18 cellular contexts compared by ENCODE assay signal in the genomic region with DNA sequence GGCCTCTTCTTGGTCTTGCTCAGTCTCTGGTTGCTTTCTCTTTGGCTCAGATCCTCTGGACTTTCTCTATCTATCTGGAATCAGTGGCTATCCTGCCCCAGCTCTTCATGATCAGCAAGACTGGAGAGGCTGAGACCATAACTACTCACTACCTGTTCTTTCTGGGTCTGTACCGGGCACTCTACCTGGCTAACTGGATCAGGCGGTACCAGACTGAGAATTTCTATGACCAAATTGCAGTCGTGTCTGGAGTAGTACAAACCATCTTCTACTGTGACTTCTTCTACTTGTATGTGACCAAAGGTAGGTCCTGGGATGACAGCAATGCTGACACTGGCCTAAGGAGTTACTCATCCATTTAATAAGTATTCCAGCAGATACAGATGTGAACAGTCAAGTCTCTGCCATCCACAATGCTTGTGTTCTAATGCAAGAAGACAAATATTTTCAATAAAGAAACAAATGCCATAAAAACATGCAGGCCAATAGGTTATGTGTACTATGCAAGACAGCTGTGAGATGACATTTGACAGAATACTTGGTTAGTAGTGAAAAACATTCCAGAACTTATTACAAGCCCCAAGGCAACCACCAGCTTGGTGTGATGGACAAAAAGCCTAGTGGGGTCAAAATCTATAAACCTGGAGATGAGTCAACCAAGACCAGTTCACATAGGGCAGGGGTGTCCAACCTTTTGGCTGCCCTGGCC. TPM values are rescaled to one million over a fixed set of nuclear protein-coding genes. Genes with fewer than 3 reads are reported as not detected.
DNase-seq lines count a peak whose midpoint lies in the region; ATAC-seq and TF ChIP-seq lines count a peak whose summit lies in the region.
"Had no signal": no experiment of that assay in that cellular context is flagged by ENCODE, and none has a peak within 500 bp of the region (broad histone marks: within the 10 kb centered on the region; RNA-seq: fewer than 3 reads in every experiment).

No MANE protein-coding gene starts in this region.

- TF ChIP-seq CTCF in IMR-90 (conservative IDR thresholded peaks at IDR 0.05; ENCODE audit: low read depth, low read length) = no peak
- TF ChIP-seq CTCF in endodermal cell (conservative IDR thresholded peaks at IDR 0.05) = no peak
- no peak for TF ChIP-seq CTCF in neutrophil (IDR thresholded peaks at IDR 0.05)

- H3K36me3 ChIP-seq in IMR-90 (ENCODE audit: control insufficient read depth, insufficient read depth, low read length) = peaks cover 51% of the 10 kb centered on the region
- peaks cover 65% of the 10 kb centered on the region for H3K36me3 ChIP-seq in endodermal cell (ENCODE audit: control insufficient read depth, insufficient read depth, low read length)
- H3K36me3 ChIP-seq in neutrophil = peaks cover 77% of the 10 kb centered on the region

- H2BK15ac ChIP-seq in IMR-90 (ENCODE audit: low read depth, low read length) = no peak overlapping the region

- no peak overlapping the region for H4K91ac ChIP-seq in IMR-90 (ENCODE audit: insufficient read depth, low read depth, low read length)

- no peaks in the 10 kb centered on the region for H3K9me3 Mint-ChIP-seq in activated CD4-positive, alpha-beta T cell treated with anti-CD3 and anti-CD28 coated beads, Interleukin-2, amount 10 ng/mL, durations not matched to agents 7 days and 5 days
- H3K9me3 Mint-ChIP-seq in endodermal cell = no peaks in the 10 kb centered on the region
- H3K9me3 Mint-ChIP-seq: activated B cell treated with CpG ODN at 0.5 μM for 24 hours had no signal

- TF ChIP-seq RAD21 in IMR-90 (IDR thresholded peaks at IDR 0.05; ENCODE audit: low read length) = no peak

- ATAC-seq in IMR-90 (ENCODE audit: low read depth) (peak; percentile 36), HG02798 (IDR thresholded peaks at IDR 0.05; ENCODE audit: poor library complexity, unreplicated experiment) (no peak), HG03378 (IDR thresholded peaks at IDR 0.05; ENCODE audit: unreplicated experiment) (no peak)
- ATAC-seq: A549, SK-N-SH treated with all-trans-retinoic acid at 6 μM for 48 hours had no signal

- no peaks in the 10 kb centered on the region for H3K27me3 ChIP-seq in IMR-90 (ENCODE audit: control insufficient read depth, insufficient read depth, low read length)
- H3K27me3 ChIP-seq in endodermal cell (ENCODE audit: control insufficient read depth, insufficient read depth, low read length, poor library complexity, severe bottlenecking) = no peaks in the 10 kb centered on the region
- no peaks in the 10 kb centered on the region for H3K27me3 ChIP-seq in neutrophil

- no peak overlapping the region for H2AK9ac ChIP-seq in IMR-90 (replicated peaks; ENCODE audit: low read depth, low read length, poor library complexity)

- POLR2A ChIA-PET in activated CD4-positive, alpha-beta T cell treated with anti-CD3 and anti-CD28 coated beads, Interleukin-2, amount 10 ng/mL, durations not matched to agents 7 days and 5 days (lab: Charles Lee) = interaction anchor here (0.6 kb wide), 1 partner anchor 290 kb away, joined by 3 read pairs; no protein-coding TSS in a partner anchor
- POLR2A ChIA-PET in IMR-90 (lab: Charles Lee; ENCODE audit: unreplicated experiment) = no interaction called here

- in situ Hi-C loops in IMR-90 (cut with MboI; ENCODE audit: low sequenced_read_pairs) = no loop called here

- H3K27ac ChIP-seq in IMR-90 (ENCODE audit: insufficient read depth, low read length) (peak overlapping the region; percentile 56; the same call in 1 of the 2 replicates), endodermal cell (ENCODE audit: low read depth, low read length) (no peak overlapping the region), neutrophil (peak overlapping the region; percentile 18)
- H3K27ac ChIP-seq: A549, thoracic aorta had no signal

- H4K20me1 ChIP-seq in IMR-90 (ENCODE audit: insufficient read depth, low read length) = peaks cover 59% of the 10 kb centered on the region

- no peak overlapping the region for H2BK20ac ChIP-seq in IMR-90 (ENCODE audit: low read depth, low read length)

- no peak overlapping the region for H3K14ac ChIP-seq in IMR-90 (replicated peaks; ENCODE audit: low read depth, low read length)

- peaks cover 50% of the 10 kb centered on the region for H3K36me3 Mint-ChIP-seq in activated CD4-positive, alpha-beta T cell treated with anti-CD3 and anti-CD28 coated beads, Interleukin-2, amount 10 ng/mL, durations not matched to agents 7 days and 5 days (ENCODE audit: low read depth)
- H3K36me3 Mint-ChIP-seq in endodermal cell (ENCODE audit: low read depth) = peaks cover 53% of the 10 kb centered on the region

- peak overlapping the region; percentile 0 for H2BK5ac ChIP-seq in IMR-90 (ENCODE audit: low read depth, low read length, poor library complexity, severe bottlenecking)

- H3K4me3 Mint-ChIP-seq in activated CD4-positive, alpha-beta T cell treated with anti-CD3 and anti-CD28 coated beads, Interleukin-2, amount 10 ng/mL, durations not matched to agents 7 days and 5 days = no peak overlapping the region
- H3K4me3 Mint-ChIP-seq in endodermal cell = no peak overlapping the region
- H3K4me3 Mint-ChIP-seq: activated B cell treated with CpG ODN at 0.5 μM for 24 hours had no signal

- intact Hi-C loops in IMR-90 (cut with micrococcal nuclease) = no loop called here

- H3K4me1 Mint-ChIP-seq in activated CD4-positive, alpha-beta T cell treated with anti-CD3 and anti-CD28 coated beads, Interleukin-2, amount 10 ng/mL, durations not matched to agents 7 days and 5 days = peaks cover 11% of the 10 kb centered on the region
- peaks cover 10% of the 10 kb centered on the region for H3K4me1 Mint-ChIP-seq in endodermal cell
- H3K4me1 Mint-ChIP-seq: activated B cell treated with CpG ODN at 0.5 μM for 24 hours had no signal

- H3K4me2 ChIP-seq in IMR-90 (ENCODE audit: low read depth, low read length) = no peak overlapping the region
- H3K4me2 ChIP-seq: A549 had no signal

- CTCF ChIA-PET in activated CD4-positive, alpha-beta T cell treated with anti-CD3 and anti-CD28 coated beads, Interleukin-2, amount 10 ng/mL, durations not matched to agents 7 days and 5 days (lab: Charles Lee) = interaction anchor here (0.9 to 1.6 kb wide), 2 partner anchors 14 to 18 kb away, joined by 3 to 5 read pairs; no protein-coding TSS in a partner anchor
- CTCF ChIA-PET in IMR-90 (lab: Yijun Ruan, JAX) = interaction anchor here (0.6 kb wide), 1 partner anchor 28 kb away, joined by 4 read pairs; no protein-coding TSS in a partner anchor

- no peak overlapping the region for H3K4me3 ChIP-seq in IMR-90 (ENCODE audit: insufficient read depth, low read depth, low read length)
- no peak overlapping the region for H3K4me3 ChIP-seq in endodermal cell (ENCODE audit: low read length)
- H3K4me3 ChIP-seq in neutrophil (ENCODE audit: low read depth in 1 of 2, low read length in 1 of 2) = no peak overlapping the region
- H3K4me3 ChIP-seq: A549, thoracic aorta had no signal

- no peak overlapping the region for H3K56ac ChIP-seq in IMR-90 (ENCODE audit: extremely low read depth, insufficient read depth, low read length)

- no peak for DNase-seq in activated CD4-positive, alpha-beta T cell treated with anti-CD3 and anti-CD28 coated beads, Interleukin-2, amount 10 ng/mL, durations not matched to agents 7 days and 5 days
- no peak for DNase-seq in activated CD4-positive, alpha-beta T cell treated with anti-CD3 and anti-CD28 coated beads, Interleukin-2, amount 50 U/mL, for 48 hours
- DNase-seq in IMR-90 = no peak
- peak; percentile 47 for DNase-seq in endodermal cell
- DNase-seq in NCI-H226 = no peak
- DNase-seq: activated B cell treated with CpG ODN at 0.5 μM for 24 hours; activated effector memory CD4-positive, alpha-beta T cell treated with Interleukin-2 at 50 U/mL for 16 hours; central memory CD4-positive, alpha-beta T cell; left cardiac atrium; NCI-H1417; NCI-H446 treated with DMSO at 0.1 percent for 48 hours had no signal

- H3K9me3 ChIP-seq in IMR-90 (ENCODE audit: control insufficient read depth, insufficient read depth, low read length) (no peaks in the 10 kb centered on the region), endodermal cell (ENCODE audit: control insufficient read depth, low read length) (no peaks in the 10 kb centered on the region), neutrophil (no peaks in the 10 kb centered on the region)
- H3K9me3 ChIP-seq: A549, thoracic aorta had no signal

- no peak overlapping the region for H3K9ac ChIP-seq in IMR-90 (ENCODE audit: low read depth, low read length)
- H3K9ac ChIP-seq in endodermal cell (ENCODE audit: extremely low read depth, low read length, poor library complexity, severe bottlenecking) = no peak overlapping the region

- no peak overlapping the region for H3K4ac ChIP-seq in IMR-90 (ENCODE audit: low read depth, low read length)

- peaks cover 18% of the 10 kb centered on the region for H3K9me1 ChIP-seq in IMR-90 (ENCODE audit: insufficient read depth, low read length)

- no peak overlapping the region for H2AFZ ChIP-seq in IMR-90 (replicated peaks; ENCODE audit: low read length, poor library complexity)

- no peak overlapping the region for H4K8ac ChIP-seq in IMR-90 (ENCODE audit: low read depth in 2 of 2, low read length in 2 of 2)

- no CpG with 5 or more reads among the region's 3 CpGs for WGBS in IMR-90 (ENCODE audit: extremely low coverage in 2 of 2, insufficient read length in 1 of 2), 2 experiments
- 99 to 100% methylated on average over 2 to 3 of the region's 3 CpGs for WGBS in endodermal cell (ENCODE audit: insufficient coverage in 1 of 2, insufficient read length in 1 of 2), 2 experiments

- H3K18ac ChIP-seq in IMR-90 (ENCODE audit: low read depth, low read length) = no peak overlapping the region

- H3K27ac Mint-ChIP-seq in activated CD4-positive, alpha-beta T cell treated with anti-CD3 and anti-CD28 coated beads, Interleukin-2, amount 10 ng/mL, durations not matched to agents 7 days and 5 days = peak overlapping the region; percentile 54
- H3K27ac Mint-ChIP-seq in endodermal cell = peak overlapping the region; percentile 38
- H3K27ac Mint-ChIP-seq: activated B cell treated with CpG ODN at 0.5 μM for 24 hours had no signal

- no peak overlapping the region for H2AK5ac ChIP-seq in IMR-90 (ENCODE audit: low read depth, low read length)

- H2BK120ac ChIP-seq in IMR-90 (ENCODE audit: low read depth, low read length) = no peak overlapping the region

- dilution Hi-C loops in IMR-90 (cut with HindIII; ENCODE audit: low sequenced_read_pairs, unreplicated experiment) = no loop called here

- peaks cover 16% of the 10 kb centered on the region for H3K4me1 ChIP-seq in IMR-90 (ENCODE audit: control insufficient read depth, insufficient read depth, low read length)
- H3K4me1 ChIP-seq in endodermal cell (ENCODE audit: control insufficient read depth, insufficient read depth, low read length) = no peaks in the 10 kb centered on the region
- no peaks in the 10 kb centered on the region for H3K4me1 ChIP-seq in neutrophil (ENCODE audit: control insufficient read depth in 1 of 2, insufficient read depth in 1 of 2, low read depth in 1 of 2, low read length in 1 of 2)

- H3K23ac ChIP-seq in IMR-90 (ENCODE audit: low read depth, low read length) = 0 out of 2 replicates have a peak overlapping the region, but pooled peaks have one; percentile 13

- BruUV-seq in IMR-90 (replicated peaks; lab: Mats Ljungman, UMichigan) = no TSS peak

- TF ChIP-seq POLR2A in IMR-90 (IDR thresholded peaks at IDR 0.05; ENCODE audit: low read depth, low read length) = no peak

- no peak overlapping the region; the same call in 1 of the 2 replicates for H4K5ac ChIP-seq in IMR-90 (ENCODE audit: low read depth, low read length)

- H3K27me3 Mint-ChIP-seq in activated CD4-positive, alpha-beta T cell treated with anti-CD3 and anti-CD28 coated beads, Interleukin-2, amount 10 ng/mL, durations not matched to agents 7 days and 5 days = no peaks in the 10 kb centered on the region
- H3K27me3 Mint-ChIP-seq in endodermal cell (ENCODE audit: insufficient read depth) = no peaks in the 10 kb centered on the region
- H3K27me3 Mint-ChIP-seq: activated B cell treated with CpG ODN at 0.5 μM for 24 hours had no signal

- peaks cover 27 to 61% of the 10 kb centered on the region in 2 experiments for H3K79me1 ChIP-seq in IMR-90 (ENCODE audit: low read depth in 1 of 2, low read length in 2 of 2)

RNA-seq across cellular contexts. Expression of a gene that starts 13.4 kb away (rescaled TPM):
- under 1 TPM; 0.17 to 0.23 TPM for total RNA-seq in activated CD4-positive, alpha-beta T cell treated with anti-CD3 and anti-CD28 coated beads, Interleukin-2, amount 10 ng/mL, durations not matched to agents 7 days and 5 days
- total RNA-seq in IMR-90 (2012; rRNA removed) (192 and 224 TPM in 2 replicates), endodermal cell (10 to 100 TPM; 11.4 to 14.9 TPM)
- polyA plus RNA-seq in IMR-90 (2012; rRNA removed) = 120 and 129 TPM in 2 replicates
- 59.5 and 86.9 TPM in 2 replicates for polyA plus RNA-seq in IMR-90 (2012; cell fraction: cytosol; rRNA removed)
- polyA plus RNA-seq in IMR-90 (2012; cell fraction: nucleus; rRNA removed; ENCODE audit: low replicate concordance) = 17.7 and 49.2 TPM in 2 replicates
- 14.6 TPM for polyA plus RNA-seq in endodermal cell (2013, experiment 1 of 2)
- 14.8 TPM for polyA plus RNA-seq in endodermal cell (2013, experiment 2 of 2)
- total RNA-seq: activated B cell treated with CpG ODN at 0.5 μM for 24 hours, OCI-LY7 had no signal

RNA-seq across cellular contexts. Expression of a gene that starts 24.8 kb away (rescaled TPM):
- total RNA-seq in activated CD4-positive, alpha-beta T cell treated with anti-CD3 and anti-CD28 coated beads, Interleukin-2, amount 10 ng/mL, durations not matched to agents 7 days and 5 days = 100 to 1,000 TPM; 468 to 521 TPM
- 366 and 371 TPM in 2 replicates for total RNA-seq in IMR-90 (2012; rRNA removed)
- 200 and 240 TPM in 2 replicates for polyA plus RNA-seq in IMR-90 (2012; rRNA removed)
- polyA plus RNA-seq in IMR-90 (2012; cell fraction: cytosol; rRNA removed) = 72.6 and 98.7 TPM in 2 replicates
- polyA plus RNA-seq in IMR-90 (2012; cell fraction: nucleus; rRNA removed; ENCODE audit: low replicate concordance) = 587 and 1,388 TPM in 2 replicates
- total RNA-seq in endodermal cell = 100 to 1,000 TPM; 507 to 621 TPM
- 386 TPM for polyA plus RNA-seq in endodermal cell (2013, experiment 1 of 2)
- polyA plus RNA-seq in endodermal cell (2013, experiment 2 of 2) = 344 TPM

RNA-seq across cellular contexts. Expression of a gene that starts 26.3 kb away (rescaled TPM):
- total RNA-seq in activated CD4-positive, alpha-beta T cell treated with anti-CD3 and anti-CD28 coated beads, Interleukin-2, amount 10 ng/mL, durations not matched to agents 7 days and 5 days = not detected
- total RNA-seq in IMR-90 (2012; rRNA removed) = not detected in 2 replicates
- polyA plus RNA-seq in IMR-90 (2012; rRNA removed) = not detected in 2 replicates
- polyA plus RNA-seq in IMR-90 (2012; cell fraction: cytosol; rRNA removed) = 0.01 TPM in 1 of 2 replicates, not detected in the other
- not detected in 2 replicates for polyA plus RNA-seq in IMR-90 (2012; cell fraction: nucleus; rRNA removed; ENCODE audit: low replicate concordance)
- 1 to 10 TPM in 1 of 2 donors, under 1 TPM in 1; 0.37 to 1.4 TPM for total RNA-seq in endodermal cell
- polyA plus RNA-seq in endodermal cell (2013, experiment 1 of 2) = 5.8 TPM
- polyA plus RNA-seq in endodermal cell (2013, experiment 2 of 2) = 6.0 TPM
- total RNA-seq: activated B cell treated with CpG ODN at 0.5 μM for 24 hours, OCI-LY7, thoracic aorta had no signal

Comparison
In these comparisons a context has a peak if more than half of its experiments do, and no peak if none do; other contexts are left out.
1. RNA of a gene that starts 13.4 kb away (total RNA-seq): 192 to 224 TPM in IMR-90; 11.4 to 14.9 TPM in endodermal cell and 0.17 to 0.23 TPM in activated CD4-positive, alpha-beta T cell treated with anti-CD3 and anti-CD28 coated beads, Interleukin-2, amount 10 ng/mL, durations not matched to agents 7 days and 5 days; every median in the first group is over 10 times any median in the second.